In the genomic region with DNA sequence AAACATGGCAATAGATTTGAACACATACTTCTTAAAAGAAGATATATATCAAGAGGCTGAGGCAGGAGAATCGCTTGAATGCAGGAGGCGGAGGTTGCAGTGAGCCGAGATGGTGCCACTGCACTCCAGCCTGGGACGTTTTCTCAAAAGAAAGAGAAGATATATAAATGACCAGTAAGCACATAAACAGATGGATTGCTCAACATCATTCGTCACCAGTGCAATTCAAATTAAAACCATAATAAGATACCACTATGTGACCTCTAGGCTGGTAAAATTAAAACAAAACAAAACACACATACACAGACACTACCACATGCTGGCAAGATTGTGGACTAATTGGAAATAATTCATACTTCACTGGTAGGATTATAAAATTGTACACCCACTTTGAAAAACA, we compare ENCODE assay signal across 29 cellular contexts. TPM values are rescaled to one million over a fixed set of nuclear protein-coding genes. Genes with fewer than 3 reads are reported as not detected.
DNase-seq lines count a peak whose midpoint lies in the region; ATAC-seq, FAIRE-seq and TF ChIP-seq lines count a peak whose summit lies in the region.
"Had no signal": no experiment of that assay in that cellular context is flagged by ENCODE, and none has a peak within 500 bp of the region (broad histone marks: within the 10 kb centered on the region; RNA-seq: fewer than 3 reads in every experiment).

No MANE protein-coding gene starts in this region.

- no peaks in the 10 kb centered on the region for H3K9me3 ChIP-seq in K562 (replicated peaks; ENCODE audit: control insufficient read depth, insufficient read depth, low read depth, low read length)

- no peak for FAIRE-seq in K562 (lab: Jason Lieb, UNC)
- FAIRE-seq: GM12891, GM18507 had no signal

- POLR2A ChIA-PET in K562 (lab: Yijun Ruan, JAX) = interaction anchor here (0.7 to 6.3 kb wide), 2 partner anchors 10 to 277 kb away, joined by 3 to 94 read pairs; no protein-coding TSS in a partner anchor

- no peak overlapping the region for H3K27ac ChIP-seq in K562 (ENCODE audit: extremely low read depth, low read depth, low read length)
- H3K27ac ChIP-seq: HL-60 had no signal

- CTCF ChIA-PET in K562 (lab: Yijun Ruan, JAX; ENCODE audit: low intra/inter-chr PET ratio) = no interaction called here

- H3K4me1 ChIP-seq in K562 (replicated peaks in 1 of 2; ENCODE audit: control insufficient read depth in 2 of 2, insufficient read depth in 2 of 2, low read length in 2 of 2) = peaks cover 5 to 24% of the 10 kb centered on the region in 2 experiments

- no peak for TF ChIP-seq EP300 in K562 (IDR thresholded peaks at IDR 0.05; ENCODE audit: low read length)

- no peak for TF ChIP-seq RAD21 in K562 (CRISPR knock-in tag; conservative IDR thresholded peaks at IDR 0.05 in 1 of 2, IDR thresholded peaks at IDR 0.05 in 1 of 2)

- no peak for TF ChIP-seq CTCF in K562 (IDR thresholded peaks at IDR 0.05 in 2 of 3, conservative IDR thresholded peaks at IDR 0.05 in 1 of 3; ENCODE audit: insufficient read depth in 2 of 3, low read depth in 1 of 3, low read length in 3 of 3)

- H3K4me2 ChIP-seq in K562 (ENCODE audit: insufficient read depth, low read length) = no peak overlapping the region

- intact Hi-C loops in K562 (cut with micrococcal nuclease) = no loop called here

- no peak for TF ChIP-seq POLR2A in K562 (conservative IDR thresholded peaks at IDR 0.05)

- no peaks in the 10 kb centered on the region for H3K27me3 ChIP-seq in K562 (ENCODE audit: control insufficient read depth in 2 of 2, insufficient read depth in 2 of 2, low read length in 2 of 2)

- in situ Hi-C loops in K562 (cut with MboI) = no loop called here

- peaks cover 16% of the 10 kb centered on the region; the same call in 2 of the 3 replicates for H3K79me2 ChIP-seq in K562 (ENCODE audit: control insufficient read depth, insufficient read depth, low read length)

- no peak overlapping the region for H3K4me3 ChIP-seq in K562

- DNase-seq in EH (ENCODE audit: low read depth) = peak; percentile 57
- peak; percentile 39 for DNase-seq in M059J (ENCODE audit: low read depth)
- no peak for DNase-seq in K562 (ENCODE audit: extremely low read depth in 1 of 4, low spot score in 3 of 4)
- DNase-seq in iris pigment epithelial cell (ENCODE audit: low read depth) = peak; percentile 61
- no peak for DNase-seq in HuH-7.5 (ENCODE audit: low spot score)
- DNase-seq in activated effector memory CD4-positive, alpha-beta T cell treated with anti-CD3 and anti-CD28 coated beads, Interleukin-2, amount 50 U/mL, for 16 hours = no peak
- no peak for DNase-seq in stimulated activated CD4-positive, alpha-beta T cell treated with anti-CD3 and anti-CD28 coated beads, Interleukin-2, amount 100 ng/mL, for 48 hours
- DNase-seq: AML-193; Caco-2; CD4-positive, CD25-positive, alpha-beta regulatory T cell; DMS153; GOT3; Kasumi-1; MM.1S; NCI-H1694 treated with DMSO at 0.1 percent for 48 hours; NCI-H2107; NCI-H524; SHP77 treated with DMSO at 0.1 percent for 48 hours; T-cell had no signal

- BruUV-seq in K562 (replicated peaks; lab: Mats Ljungman, UMichigan) = no TSS peak

- H3K9me1 ChIP-seq in K562 (ENCODE audit: control insufficient read depth, insufficient read depth, low read length) = no peaks in the 10 kb centered on the region

- H3K36me3 ChIP-seq in K562 (ENCODE audit: control insufficient read depth, insufficient read depth, low read length) = no peaks in the 10 kb centered on the region; the same call in 2 of the 3 replicates

- no peaks in the 10 kb centered on the region for H4K20me1 ChIP-seq in K562 (replicated peaks; ENCODE audit: control insufficient read depth, insufficient read depth, low read length)

- ATAC-seq in K562 (no peak), HG02763 (IDR thresholded peaks at IDR 0.05; ENCODE audit: unreplicated experiment) (no peak)
- ATAC-seq: SK-N-SH treated with all-trans-retinoic acid at 6 μM for 48 hours, T-cell had no signal

- H3K9ac ChIP-seq in K562 (ENCODE audit: insufficient read depth in 1 of 2, low read depth in 2 of 2, low read length in 2 of 2) = no peak overlapping the region

- no peak overlapping the region for H2AFZ ChIP-seq in K562 (ENCODE audit: low read depth, low read length)

- 50% methylated on average over 5 of the region's 5 CpGs for WGBS in K562 (ENCODE audit: insufficient coverage, low coverage, missing lambda C conversion rate)

TF ChIP-seq in K562, 482 proteins besides CTCF, POLR2A, EP300 and RAD21:
- TF ChIP-seq CBFA2T3 (IDR thresholded peaks at IDR 0.05) = no peak
- 0 out of 2 replicates have a peak, but pooled peaks have one; percentile 9 for TF ChIP-seq CEBPB (tag; IDR thresholded peaks at IDR 0.05)

RNA-seq across cellular contexts. Expression of a gene that starts 5.3 kb away (rescaled TPM):
- 534 and 687 TPM in 2 replicates for total RNA-seq in M059J (2014; rRNA removed; shearing (Covaris generic))
- total RNA-seq in K562 (2011; cell fraction: chromatin; rRNA removed; ENCODE audit: low replicate concordance) = 19.1 and 42.6 TPM in 2 replicates
- 29.2 and 32.8 TPM in 2 replicates for total RNA-seq in K562 (2011; cell fraction: nucleolus; rRNA removed)
- 49.5 and 76.2 TPM in 2 replicates for total RNA-seq in K562 (2011; cell fraction: nucleoplasm; rRNA removed)
- 219 and 272 TPM in 2 replicates for total RNA-seq in K562 (2014; rRNA removed)
- total RNA-seq in K562 (2014; rRNA removed; fragmentation: Illumina TruSeq; extraction: Trizol) = 428 and 441 TPM in 2 replicates
- total RNA-seq in K562 (2015; rRNA removed; fragmentation: Illumina TruSeq; extraction: Trizol) = 349 and 384 TPM in 2 replicates
- 339 and 403 TPM in 2 replicates for total RNA-seq in K562 (2021)
- polyA plus RNA-seq in K562 (2011; rRNA removed) = 590 and 771 TPM in 2 replicates
- 284 and 512 TPM in 2 replicates for polyA plus RNA-seq in K562 (2011; cell fraction: cytosol; rRNA removed)
- 120 and 197 TPM in 2 replicates for polyA plus RNA-seq in K562 (2011; cell fraction: nucleus; rRNA removed)
- 289 and 521 TPM in 2 replicates for polyA plus RNA-seq in K562 (2012)
- polyA plus RNA-seq in K562 (2014; fragmentation: Illumina TruSeq; extraction: Trizol) = 446 and 528 TPM in 2 replicates
- polyA plus RNA-seq in K562 (2014; fragmentation: Nextera tagmentation; extraction: Ambion mirVana) = 1,000 to 10,000 TPM; 1,469 to 1,596 TPM
- polyA plus RNA-seq in K562 (2014; rRNA removed) = 514 and 530 TPM in 2 replicates
- polyA minus RNA-seq in K562 (2011; rRNA and poly(A)+ RNA removed) = 190 and 220 TPM in 2 replicates
- 59.8 and 72.2 TPM in 2 replicates for polyA minus RNA-seq in K562 (2011; cell fraction: cytosol; rRNA and poly(A)+ RNA removed)
- polyA minus RNA-seq in K562 (2011; cell fraction: nucleus; rRNA and poly(A)+ RNA removed) = 17.1 and 37.3 TPM in 2 replicates

RNA-seq across cellular contexts. Expression of a gene that starts 53.7 kb away (rescaled TPM):
- total RNA-seq in M059J (2014; rRNA removed; shearing (Covaris generic)) = not detected in 2 replicates
- total RNA-seq in K562 (2011; cell fraction: chromatin; rRNA removed; ENCODE audit: low replicate concordance) = not detected in 2 replicates
- not detected in 2 replicates for total RNA-seq in K562 (2011; cell fraction: nucleolus; rRNA removed)
- not detected in 2 replicates for total RNA-seq in K562 (2011; cell fraction: nucleoplasm; rRNA removed)
- total RNA-seq in K562 (2014; rRNA removed) (not detected in 2 replicates), K562 (2014; rRNA removed; fragmentation: Illumina TruSeq; extraction: Trizol) (not detected in 2 replicates), K562 (2015; rRNA removed; fragmentation: Illumina TruSeq; extraction: Trizol) (not detected in 2 replicates), K562 (2021) (not detected in 2 replicates)
- polyA plus RNA-seq in K562 (2011; rRNA removed) (not detected in 2 replicates), K562 (2014; fragmentation: Illumina TruSeq; extraction: Trizol) (not detected in 2 replicates), K562 (2014; fragmentation: Nextera tagmentation; extraction: Ambion mirVana) (not detected), K562 (2014; rRNA removed) (not detected in 2 replicates)
- polyA plus RNA-seq in K562 (2011; cell fraction: cytosol; rRNA removed) = not detected in 2 replicates
- polyA plus RNA-seq in K562 (2011; cell fraction: nucleus; rRNA removed) = not detected in 2 replicates
- not detected in 2 replicates for polyA plus RNA-seq in K562 (2012)
- polyA minus RNA-seq in K562 (2011; rRNA and poly(A)+ RNA removed) = not detected in 2 replicates
- polyA minus RNA-seq in K562 (2011; cell fraction: cytosol; rRNA and poly(A)+ RNA removed) = not detected in 2 replicates
- polyA minus RNA-seq in K562 (2011; cell fraction: nucleus; rRNA and poly(A)+ RNA removed) = not detected in 2 replicates
- total RNA-seq: A673; CD4-positive, CD25-positive, alpha-beta regulatory T cell; Daoy; HT1080; RPMI7951 had no signal
- polyA plus RNA-seq: CD4-positive, CD25-positive, alpha-beta regulatory T cell; IgD-negative memory B cell had no signal

Comparison
In these comparisons a context has a peak if more than half of its experiments do, and no peak if none do; other contexts are left out.
1. DNase-seq: peak in EH (single experiment), M059J (single experiment) and iris pigment epithelial cell (single experiment); none in K562 (0 of 4), HuH-7.5 (single experiment), activated effector memory CD4-positive, alpha-beta T cell treated with anti-CD3 and anti-CD28 coated beads, Interleukin-2, amount 50 U/mL, for 16 hours (single experiment) and stimulated activated CD4-positive, alpha-beta T cell treated with anti-CD3 and anti-CD28 coated beads, Interleukin-2, amount 100 ng/mL, for 48 hours (0 of 2).